In genomic region chr7:148570419-148571372, GRCh38 we compare ENCODE assay signal across 13 cellular contexts. TPM values are rescaled to one million over a fixed set of nuclear protein-coding genes. Genes with fewer than 3 reads are reported as not detected.
"Had no signal": no experiment of that assay in that cellular context is flagged by ENCODE, and none has a peak within 500 bp of the region (broad histone marks: within the 10 kb centered on the region; RNA-seq: fewer than 3 reads in every experiment).

No MANE protein-coding gene starts in this region.

RNA-seq across cellular contexts. Expression of gene C7orf33, which starts 19.9 kb away (rescaled TPM):
- total RNA-seq: activated CD4-positive, alpha-beta memory T cell treated with anti-CD3 and anti-CD28 coated beads, Interleukin-2, amount 10 ng/mL, durations not matched to agents 7 days and 5 days; activated CD4-positive, alpha-beta T cell treated with anti-CD3 and anti-CD28 coated beads for 36 hours; activated CD8-positive, alpha-beta memory T cell treated with anti-CD3 and anti-CD28 coated beads for 36 hours; activated naive CD8-positive, alpha-beta T cell treated with anti-CD3 and anti-CD28 coated beads, Interleukin-2, amount 10 ng/mL, durations not matched to agents 7 days and 5 days; adrenal gland; aorta; breast epithelium; chondrocyte; LHCN-M2; M059J; PC-9; RPMI7951; T-cell had no signal
- polyA plus RNA-seq: adrenal gland, aorta had no signal
